19 cellular contexts compared by ENCODE assay signal in genomic region chr11:129696309-129696989, GRCh38.
A peak's percentile ranks its signal among the peaks of the same experiment; 100 is the strongest.
DNase-seq lines count a peak whose midpoint lies in the region; ATAC-seq and TF ChIP-seq lines count a peak whose summit lies in the region.
"Had no signal": no experiment of that assay in that cellular context is flagged by ENCODE, and none has a peak within 500 bp of the region (broad histone marks: within the 10 kb centered on the region; RNA-seq: fewer than 3 reads in every experiment).

No MANE protein-coding gene starts in this region.

- H3K27ac ChIP-seq in Panc1 (ENCODE audit: low read length) (no peak overlapping the region), foreskin keratinocyte (peak overlapping the region; percentile 36), thymus (ENCODE audit: low read depth) (no peak overlapping the region)
- H3K27ac ChIP-seq: A549, brain microvascular endothelial cell, epithelial cell of prostate, prostate gland, transverse colon had no signal

- H3K4me1 ChIP-seq in Panc1 (ENCODE audit: control insufficient read depth, insufficient read depth, low read length): peaks cover 3% of the 10 kb centered on the region; the same call in 1 of the 2 replicates
- H3K4me1 ChIP-seq in foreskin keratinocyte: peaks cover 6% of the 10 kb centered on the region
- no peaks in the 10 kb centered on the region for H3K4me1 ChIP-seq in thymus (ENCODE audit: control insufficient read depth, insufficient read depth, low read length)
- H3K4me1 ChIP-seq: prostate gland had no signal

- no peak for DNase-seq in activated naive CD4-positive, alpha-beta T cell treated with anti-CD3 and anti-CD28 coated beads, Interleukin-2, amount 10 ng/mL, durations not matched to agents 7 days and 5 days
- no peak for DNase-seq in activated naive CD4-positive, alpha-beta T cell (lab: John Stamatoyannopoulos, UW)
- DNase-seq in Panc1 (ENCODE audit: low read depth, low spot score) (no peak), foreskin keratinocyte (no peak), SW 1271 (lab: John Stamatoyannopoulos, UW) (no peak), left colon (no peak)
- DNase-seq: NCI-H187 treated with DMSO at 0.1 percent for 48 hours, SHP77 treated with DMSO at 0.1 percent for 48 hours had no signal

- ATAC-seq in Panc1: no peak
- no peak for ATAC-seq in foreskin keratinocyte
- no peak for ATAC-seq in left colon
- no peak for ATAC-seq in GM21515 (IDR thresholded peaks at IDR 0.05; ENCODE audit: unreplicated experiment)

- H3K36me3 ChIP-seq in Panc1 (ENCODE audit: control insufficient read depth, insufficient read depth, low read length) (no peaks in the 10 kb centered on the region), thymus (ENCODE audit: control insufficient read depth, insufficient read depth) (no peaks in the 10 kb centered on the region)
- H3K36me3 ChIP-seq: brain microvascular endothelial cell, MG63, prostate gland, transverse colon had no signal

- CTCF ChIA-PET in activated naive CD4-positive, alpha-beta T cell treated with anti-CD3 and anti-CD28 coated beads, Interleukin-2, amount 10 ng/mL, durations not matched to agents 7 days and 5 days (lab: Charles Lee): interaction anchor here (0.9 to 2.5 kb wide), 11 partner anchors 20 to 346 kb away, joined by 3 to 23 read pairs (median 5); partner anchors contain the start of gene BARX2
- CTCF ChIA-PET in Panc1 (lab: Charles Lee): interaction anchor here (1.1 kb wide), 1 partner anchor 391 kb away, joined by 3 read pairs; no protein-coding TSS in a partner anchor

- H3K36me3 Mint-ChIP-seq in activated naive CD4-positive, alpha-beta T cell treated with anti-CD3 and anti-CD28 coated beads, Interleukin-2, amount 10 ng/mL, durations not matched to agents 7 days and 5 days: no peaks in the 10 kb centered on the region

- H3K27ac Mint-ChIP-seq in activated naive CD4-positive, alpha-beta T cell treated with anti-CD3 and anti-CD28 coated beads, Interleukin-2, amount 10 ng/mL, durations not matched to agents 7 days and 5 days: no peak overlapping the region
- H3K27ac Mint-ChIP-seq: dendritic cell treated with granulocyte-macrophage colony-stimulating factor and Interleukin-4, amounts not matched to agents 40 ng/mL and 50 ng/mL, for 4 days had no signal

- no TSS peak for BruUV-seq in Panc1 (replicated peaks; lab: Mats Ljungman, UMichigan)

- intact Hi-C loops in Panc1 (cut with micrococcal nuclease; ENCODE audit: unreplicated experiment) (loop anchor here (5.0 kb wide), 1 partner anchor 319 kb away; the partner anchor contains the start of gene BARX2), left colon (cut with DNase I, micrococcal nuclease) (no loop called here)

- peak overlapping the region; percentile 64 for H3K4me3 Mint-ChIP-seq in activated naive CD4-positive, alpha-beta T cell treated with anti-CD3 and anti-CD28 coated beads, Interleukin-2, amount 10 ng/mL, durations not matched to agents 7 days and 5 days

- H3K4me1 Mint-ChIP-seq in activated naive CD4-positive, alpha-beta T cell treated with anti-CD3 and anti-CD28 coated beads, Interleukin-2, amount 10 ng/mL, durations not matched to agents 7 days and 5 days: peaks cover 8% of the 10 kb centered on the region

- H3K27me3 Mint-ChIP-seq in activated naive CD4-positive, alpha-beta T cell treated with anti-CD3 and anti-CD28 coated beads, Interleukin-2, amount 10 ng/mL, durations not matched to agents 7 days and 5 days: peaks cover 9% of the 10 kb centered on the region

- no peaks in the 10 kb centered on the region for H3K9me3 ChIP-seq in Panc1 (ENCODE audit: control insufficient read depth, insufficient read depth, low read depth, low read length)
- no peaks in the 10 kb centered on the region for H3K9me3 ChIP-seq in thymus (ENCODE audit: control insufficient read depth)
- H3K9me3 ChIP-seq: A549, MG63, prostate gland, transverse colon had no signal

- POLR2A ChIA-PET in Panc1 (lab: Charles Lee): no interaction called here

- H3K4me3 ChIP-seq in Panc1 (ENCODE audit: low read depth in 2 of 2, low read length in 2 of 2) (no peak overlapping the region), thymus (ENCODE audit: low read length) (peak overlapping the region; percentile 47)
- H3K4me3 ChIP-seq: A549, GM12878, MG63, prostate gland had no signal

- no peaks in the 10 kb centered on the region for H3K9me3 Mint-ChIP-seq in activated naive CD4-positive, alpha-beta T cell treated with anti-CD3 and anti-CD28 coated beads, Interleukin-2, amount 10 ng/mL, durations not matched to agents 7 days and 5 days
- H3K9me3 Mint-ChIP-seq: activated naive CD4-positive, alpha-beta T cell treated with anti-CD3 and anti-CD28 coated beads for 36 hours; dendritic cell treated with granulocyte-macrophage colony-stimulating factor and Interleukin-4, amounts not matched to agents 40 ng/mL and 50 ng/mL, for 4 days had no signal

- in situ Hi-C loops in Panc1 (cut with HindIII; ENCODE audit: low pct_unique_long_range_greater_than_20kb, low sequenced_read_pairs): no loop called here

- H3K27me3 ChIP-seq in Panc1 (ENCODE audit: control insufficient read depth, insufficient read depth, low read length) (no peaks in the 10 kb centered on the region), foreskin keratinocyte (no peaks in the 10 kb centered on the region), thymus (ENCODE audit: control insufficient read depth, insufficient read depth) (no peaks in the 10 kb centered on the region)
- H3K27me3 ChIP-seq: brain microvascular endothelial cell, MG63 had no signal

- TF ChIP-seq CTCF in Panc1 (IDR thresholded peaks at IDR 0.05) (peak; percentile 53; the same call in 1 of the 2 replicates), foreskin keratinocyte (conservative IDR thresholded peaks at IDR 0.05) (no peak)

- WGBS in thymus: 71% methylated on average over 13 of the region's 13 CpGs
